Comparison of ENCODE assay signal across 11 cellular contexts in the genomic region with DNA sequence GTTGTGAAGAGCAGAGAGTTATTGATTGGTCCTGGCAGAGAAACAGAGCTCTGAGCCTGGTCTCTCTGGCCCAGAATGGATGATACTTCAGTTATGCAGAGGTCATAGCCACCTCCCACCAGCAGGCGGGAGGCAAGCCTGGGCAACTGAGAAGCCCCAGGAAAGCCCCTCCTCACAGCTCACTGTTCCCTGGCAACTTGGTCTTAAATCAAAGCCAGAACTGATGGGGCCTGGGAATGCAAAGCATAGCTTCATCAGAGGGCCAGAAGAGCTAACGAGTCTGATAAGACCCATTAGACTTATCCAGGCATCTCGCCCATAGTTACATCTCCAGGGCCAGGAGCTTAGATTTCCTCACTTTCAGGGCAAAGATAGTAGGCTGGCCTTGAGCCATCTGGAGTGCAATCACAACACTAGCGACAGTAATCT. TPM values are rescaled to one million over a fixed set of nuclear protein-coding genes. Genes with fewer than 3 reads are reported as not detected.
DNase-seq lines count a peak whose midpoint lies in the region; TF ChIP-seq lines count a peak whose summit lies in the region.
"Had no signal": no experiment of that assay in that cellular context is flagged by ENCODE, and none has a peak within 500 bp of the region (broad histone marks: within the 10 kb centered on the region; RNA-seq: fewer than 3 reads in every experiment).

No MANE protein-coding gene starts in this region.

- POLR2A ChIA-PET in BJ (lab: Charles Lee), result no interaction called here

- in situ Hi-C loops in KBM-7 (cut with MboI; ENCODE audit: low pct_unique_long_range_greater_than_20kb, low sequenced_read_pairs), result no loop called here

- CTCF ChIA-PET in BJ (lab: Yijun Ruan, JAX), result interaction anchor here (1.3 kb wide), 1 partner anchor 13 kb away, joined by 4 read pairs; no protein-coding TSS in a partner anchor

- TF ChIP-seq CTCF in BJ (IDR thresholded peaks at IDR 0.05; ENCODE audit: insufficient read depth, low read depth, low read length) (0 out of 2 replicates have a peak, but pooled peaks have one; percentile 8), HFF-Myc (IDR thresholded peaks at IDR 0.05; ENCODE audit: low read depth, low read length, missing control alignments) (peak; percentile 36)

- H3K4me3 ChIP-seq in BJ (ENCODE audit: low read depth, low read length) (no peak overlapping the region), HFF-Myc (replicated peaks; ENCODE audit: low read depth, low read length) (no peak overlapping the region)

- no peaks in the 10 kb centered on the region for H3K36me3 ChIP-seq in BJ (ENCODE audit: control insufficient read depth, insufficient read depth, low read length)

- H3K27me3 ChIP-seq in BJ (ENCODE audit: control insufficient read depth, insufficient read depth, low read length), result no peaks in the 10 kb centered on the region; the same call in 1 of the 2 replicates

- DNase-seq in BJ (ENCODE audit: low read depth) (no peak), HFF-Myc (ENCODE audit: extremely low read depth, low read depth) (no peak), astrocyte of the hippocampus (ENCODE audit: low read depth, low spot score) (peak; percentile 15), iPS-NIHi7 (ENCODE audit: extremely low spot score) (peak; percentile 91), NCI-H748 treated with DMSO at 0.1 percent for 48 hours (lab: John Stamatoyannopoulos, UW) (no peak), NK-92 (lab: John Stamatoyannopoulos, UW; ENCODE audit: unreplicated experiment) (no peak), KBM-7 (no peak)
- no peak for DNase-seq in stimulated activated naive CD4-positive, alpha-beta T cell (lab: John Stamatoyannopoulos, UW)
- DNase-seq: foreskin melanocyte, NCI-H1694, T1000 had no signal

RNA-seq across cellular contexts. Expression of gene COLQ, which starts 5.5 kb away (rescaled TPM):
- polyA plus RNA-seq in BJ (2011; rRNA removed), result 1.0 and 1.6 TPM in 2 replicates
- polyA minus RNA-seq in BJ (2011; rRNA and poly(A)+ RNA removed), result 0.36 and 0.52 TPM in 2 replicates

Comparison
In these comparisons a context has a peak if more than half of its experiments do, and no peak if none do; other contexts are left out.
1. DNase-seq: peak in astrocyte of the hippocampus (single experiment) and iPS-NIHi7 (single experiment); none in BJ (single experiment), HFF-Myc (single experiment), NCI-H748 treated with DMSO at 0.1 percent for 48 hours (single experiment), NK-92 (single experiment), stimulated activated naive CD4-positive, alpha-beta T cell (0 of 6) and KBM-7 (single experiment).